ENCODE assay signal across 8 cellular contexts in the genomic region with DNA sequence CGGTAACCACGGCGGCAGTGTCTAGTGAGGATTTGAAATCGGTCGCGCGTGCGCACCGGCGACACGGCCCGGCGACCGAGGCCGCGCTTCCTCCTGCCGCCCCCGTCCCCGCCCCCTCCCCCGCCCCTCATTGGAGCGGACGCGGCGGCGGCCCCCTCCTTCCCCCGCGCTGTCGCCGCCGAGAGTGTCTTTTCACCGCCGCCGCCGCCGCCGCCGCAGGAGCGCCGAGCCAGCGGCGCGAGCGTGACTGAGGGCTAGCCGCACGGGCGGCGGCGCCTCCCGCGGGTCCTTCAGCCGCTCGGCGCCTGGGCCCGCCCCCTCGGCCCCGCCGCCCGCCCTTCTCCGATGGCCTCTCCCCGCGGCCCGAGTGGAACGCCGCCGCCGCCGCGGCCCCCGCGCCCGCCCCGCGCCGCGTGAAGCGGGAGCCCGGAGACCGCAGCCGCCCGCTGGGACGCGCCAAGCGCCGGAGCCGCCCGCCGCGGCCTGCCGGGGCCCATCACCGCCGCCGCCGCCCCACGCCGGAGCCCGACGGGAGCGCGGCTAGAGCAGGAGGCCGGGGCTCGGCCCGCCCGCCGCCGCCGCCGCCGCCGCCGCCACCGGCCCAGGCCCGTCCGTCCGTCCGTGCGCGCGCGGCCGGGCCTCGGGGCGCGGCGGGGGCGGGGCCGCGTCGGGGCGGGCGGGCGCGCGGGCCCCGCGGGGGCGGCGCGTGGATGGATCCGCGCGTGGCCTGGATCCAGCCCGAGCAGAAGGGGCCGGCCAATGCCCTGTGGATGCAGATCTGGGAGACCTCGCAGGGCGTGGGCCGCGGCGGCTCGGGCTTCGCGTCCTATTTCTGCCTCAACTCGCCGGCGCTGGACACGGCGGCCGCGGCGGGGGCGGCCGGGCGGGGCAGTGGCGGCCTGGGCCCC. TPM values are rescaled to one million over a fixed set of nuclear protein-coding genes. Genes with fewer than 3 reads are reported as not detected.
A peak's percentile ranks its signal among the peaks of the same experiment; 100 is the strongest.
DNase-seq lines count a peak whose midpoint lies in the region; ATAC-seq and TF ChIP-seq lines count a peak whose summit lies in the region.

Gene TENT4A (plus strand): TSS at position 159 of the 908 bp plus-strand sequence. CDS start 552 bp downstream, at position 711.

- H3K27ac ChIP-seq in ascending aorta (peak within 1 kb of the TSS; percentile 97 to 99), gastrocnemius medialis (peak within 1 kb of the TSS; percentile 95 to 100 (median 99))

- H3K79me2 ChIP-seq in Loucy (ENCODE audit: insufficient read depth, low read length): peaks cover 45% of the 10 kb centered on the region

- peak within 1 kb of the TSS; percentile 92 for H2AFZ ChIP-seq in Loucy (ENCODE audit: low read length)

- ATAC-seq in GM21390 (IDR thresholded peaks at IDR 0.05; ENCODE audit: unreplicated experiment): peak; percentile 17
- peak; percentile 32 to 42 for ATAC-seq in gastrocnemius medialis

- H3K4me3 ChIP-seq in Loucy (ENCODE audit: low read length, poor library complexity, severe bottlenecking): peak within 1 kb of the TSS; percentile 93
- peak within 1 kb of the TSS; percentile 87 to 93 for H3K4me3 ChIP-seq in ascending aorta
- peak within 1 kb of the TSS; percentile 78 to 100 (median 90) for H3K4me3 ChIP-seq in gastrocnemius medialis

- intact Hi-C loops in ascending aorta (cut with DNase I) (loop anchor here (1.0 to 10.0 kb wide), 9 partner anchors 20 to 1291 kb away; partner anchors contain the start of genes ICE1, MED10, NSUN2 and SRD5A1), gastrocnemius medialis (cut with DNase I; ENCODE audit: low total_unique reads) (loop anchor here (1.0 to 10.0 kb wide), 9 partner anchors 31 to 1289 kb away; partner anchors contain the start of genes FASTKD3, ICE1, MED10 and MTRR)

- H4K20me1 ChIP-seq in Loucy (ENCODE audit: insufficient read depth, low read length, poor library complexity, severe bottlenecking): peaks cover 42% of the 10 kb centered on the region

- no peaks in the 10 kb centered on the region for H3F3A ChIP-seq in Loucy (ENCODE audit: low read depth)

- in situ Hi-C loops in gastrocnemius medialis (cut with MboI; ENCODE audit: low sequenced_read_pairs in 4 of 4): loop anchor here in 1 of 4 donors (10.0 kb wide), 1 partner anchor 79 kb away; the partner anchor contains the start of genes NSUN2 and SRD5A1

- TF ChIP-seq POLR2A in gastrocnemius medialis (IDR thresholded peaks at IDR 0.05): peak; percentile 54 to 63

- H3K4me2 ChIP-seq in Loucy (ENCODE audit: low read depth, low read length, poor library complexity, severe bottlenecking): peak within 1 kb of the TSS; percentile 98

- H3K27me3 ChIP-seq in Loucy (ENCODE audit: insufficient read depth, low read length, poor library complexity, severe bottlenecking) (no peaks in the 10 kb centered on the region), ascending aorta (no peaks in the 10 kb centered on the region), gastrocnemius medialis (no peaks in the 10 kb centered on the region)

- H3K9ac ChIP-seq in Loucy (ENCODE audit: low read depth, low read length, poor library complexity, severe bottlenecking): peak within 1 kb of the TSS; percentile 86

- TF ChIP-seq CTCF in Loucy (conservative IDR thresholded peaks at IDR 0.05; ENCODE audit: low read length): no peak
- no peak for TF ChIP-seq CTCF in ascending aorta (IDR thresholded peaks at IDR 0.05)
- TF ChIP-seq CTCF in gastrocnemius medialis (IDR thresholded peaks at IDR 0.05 in 4 of 5, conservative IDR thresholded peaks at IDR 0.05 in 1 of 5): no peak

- DNase-seq in ELR (ENCODE audit: low read depth) (peak; percentile 38), ascending aorta (ENCODE audit: low spot score in 2 of 2) (peak in 1 of 2 donors; percentile 81), hepatic stellate cell (ENCODE audit: low spot score) (peak; percentile 33), gastrocnemius medialis (no peak), pons (ENCODE audit: low spot score) (no peak), NCI-H1092 treated with DMSO at 0.1 percent for 48 hours (lab: John Stamatoyannopoulos, UW) (no peak)

- peaks cover 1% of the 10 kb centered on the region; the same call in 1 of the 2 replicates for H3K36me3 ChIP-seq in Loucy (ENCODE audit: insufficient read depth, low read length)
- peaks cover 0 to 3% of the 10 kb centered on the region in 2 donors for H3K36me3 ChIP-seq in ascending aorta
- H3K36me3 ChIP-seq in gastrocnemius medialis: no peaks in the 10 kb centered on the region

- no peaks in the 10 kb centered on the region for H3K9me3 ChIP-seq in Loucy (ENCODE audit: insufficient read depth, low read depth, low read length)
- no peaks in the 10 kb centered on the region for H3K9me3 ChIP-seq in ascending aorta
- no peaks in the 10 kb centered on the region for H3K9me3 ChIP-seq in gastrocnemius medialis

- peaks cover 48% of the 10 kb centered on the region for H3K4me1 ChIP-seq in Loucy (ENCODE audit: insufficient read depth, low read length, poor library complexity, severe bottlenecking)
- peaks cover 10 to 37% of the 10 kb centered on the region in 2 donors for H3K4me1 ChIP-seq in ascending aorta
- H3K4me1 ChIP-seq in gastrocnemius medialis: peaks cover 42 to 45% of the 10 kb centered on the region in 2 donors

- no peaks in the 10 kb centered on the region for H3K9me2 ChIP-seq in Loucy (replicated peaks; ENCODE audit: low read depth, low read length)

RNA-seq across cellular contexts. Expression of gene TENT4A, which starts in this region (rescaled TPM):
- total RNA-seq in ascending aorta (12.5 TPM), gastrocnemius medialis (10 to 100 TPM; 11.9 to 15.2 (median 12.7) TPM)

Comparison
In these comparisons a context has a peak if more than half of its experiments do, and no peak if none do; other contexts are left out.
1. DNase-seq: peak in ELR (single experiment) and hepatic stellate cell (single experiment); none in gastrocnemius medialis (0 of 2), pons (single experiment) and NCI-H1092 treated with DMSO at 0.1 percent for 48 hours (single experiment).
2. Peak in every context shown above with its lines, with median percentiles within 50 percentile points of each other: H3K4me3 ChIP-seq.